11 cellular contexts compared by ENCODE assay signal in the genomic region with DNA sequence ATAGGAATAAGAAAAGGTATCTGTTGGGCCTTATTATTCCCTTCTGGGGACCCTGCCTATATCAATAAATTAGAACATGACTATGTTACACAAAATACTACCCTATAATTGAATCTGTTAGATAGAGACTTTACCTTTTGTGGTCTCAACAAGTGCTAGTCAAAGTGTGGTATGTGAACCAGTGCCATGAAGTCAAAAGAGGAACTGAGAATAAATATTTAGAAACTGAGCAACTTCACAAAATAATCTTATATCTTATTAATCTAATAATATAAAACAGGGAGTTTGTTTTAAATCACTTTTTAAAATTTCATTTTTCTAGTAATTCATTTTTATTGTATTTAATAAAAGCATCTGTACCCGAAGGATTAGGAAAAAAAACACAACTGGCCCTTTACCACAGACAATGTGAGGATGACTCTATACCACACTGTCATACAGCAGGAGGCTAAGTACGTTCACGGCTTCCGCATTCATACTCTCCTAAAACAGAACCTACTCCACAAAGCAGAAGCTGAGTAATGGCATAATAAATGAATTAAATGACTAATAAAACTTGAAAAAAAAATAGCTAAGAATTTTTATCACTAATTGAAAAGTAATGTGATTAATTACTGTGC. TPM values are rescaled to one million over a fixed set of nuclear protein-coding genes. Genes with fewer than 3 reads are reported as not detected.
A peak's percentile ranks its signal among the peaks of the same experiment; 100 is the strongest.
DNase-seq lines count a peak whose midpoint lies in the region; ATAC-seq and TF ChIP-seq lines count a peak whose summit lies in the region.
"Had no signal": no experiment of that assay in that cellular context is flagged by ENCODE, and none has a peak within 500 bp of the region (broad histone marks: within the 10 kb centered on the region; RNA-seq: fewer than 3 reads in every experiment).

No MANE protein-coding gene starts in this region.

- no peak overlapping the region for H3K27ac ChIP-seq in MM.1S (ENCODE audit: low read length)
- H3K27ac ChIP-seq in H9 (ENCODE audit: insufficient read length, low read depth, low read length), result no peak overlapping the region
- no peak overlapping the region for H3K27ac ChIP-seq in esophagus muscularis mucosa (replicated peaks in 1 of 4)

- no peak overlapping the region for H3K18ac ChIP-seq in H9 (ENCODE audit: insufficient read length, low read depth, low read length)

- no peak overlapping the region for H3K4ac ChIP-seq in H9 (ENCODE audit: low read depth, low read length)

- H3K27me3 Mint-ChIP-seq in H9 (ENCODE audit: low read depth), result no peaks in the 10 kb centered on the region

- H2AK5ac ChIP-seq in H9 (ENCODE audit: insufficient read length, low read length), result no peak overlapping the region

- H3K36me3 ChIP-seq in GM06990 (ENCODE audit: control insufficient read depth, insufficient read depth, low read length) (no peaks in the 10 kb centered on the region; the same call in none of the 2 replicates), MM.1S (replicated peaks; ENCODE audit: insufficient read depth, low read length) (no peaks in the 10 kb centered on the region; the same call in 1 of the 2 replicates), esophagus muscularis mucosa (peaks cover 24 to 87% (median 55%) of the 10 kb centered on the region in 4 donors)

- TF ChIP-seq POLR2A in esophagus muscularis mucosa (IDR thresholded peaks at IDR 0.05; ENCODE audit: low read depth), result no peak

- no peak for TF ChIP-seq EP300 in esophagus muscularis mucosa (IDR thresholded peaks at IDR 0.05)

- WGBS in H9 (ENCODE audit: extremely low coverage, insufficient read length, low lambda C conversion rate), result no CpG with 5 or more reads among the region's 4 CpGs
- WGBS in esophagus muscularis mucosa, result 89% methylated on average over 4 of the region's 4 CpGs

- no peak overlapping the region for H4K91ac ChIP-seq in H9 (ENCODE audit: insufficient read length, low read depth, low read length)

- no peaks in the 10 kb centered on the region for H3K9me2 ChIP-seq in MM.1S (replicated peaks; ENCODE audit: insufficient read depth, low read length)

- no peak overlapping the region for H3K56ac ChIP-seq in H9 (ENCODE audit: insufficient read length, low read depth, low read length)

- no peak overlapping the region for H3T11ph ChIP-seq in H9 (ENCODE audit: low read length)

- no peak overlapping the region for H4K8ac ChIP-seq in H9 (replicated peaks; ENCODE audit: insufficient read length, low read depth, low read length)

- no peak overlapping the region for H2AFZ ChIP-seq in MM.1S (ENCODE audit: low read length)
- no peak overlapping the region for H2AFZ ChIP-seq in H9 (ENCODE audit: low read length)

- H3K9ac ChIP-seq in MM.1S (ENCODE audit: low read length) (no peak overlapping the region), H9 (ENCODE audit: extremely low read depth, insufficient read length, low read length) (no peak overlapping the region)

- H3K36me3 Mint-ChIP-seq in H9 (ENCODE audit: insufficient read depth in 1 of 3, low read depth in 3 of 3), result peaks cover 70 to 91% (median 87%) of the 10 kb centered on the region in 3 experiments

- H3K4me1 ChIP-seq in MM.1S (ENCODE audit: low read length) (0 out of 2 replicates have a peak, but pooled peaks cover 4% of the 10 kb centered on the region), H9 (ENCODE audit: insufficient read depth, low read length) (no peaks in the 10 kb centered on the region), esophagus muscularis mucosa (no peaks in the 10 kb centered on the region)

- no peak overlapping the region for H2BK120ac ChIP-seq in H9 (ENCODE audit: low read depth, low read length, poor library complexity, severe bottlenecking)

- no peak overlapping the region for H3K23ac ChIP-seq in H9 (ENCODE audit: insufficient read length, low read depth, low read length)

- TF ChIP-seq CTCF in GM06990 (IDR thresholded peaks at IDR 0.05; ENCODE audit: insufficient read depth, low read length, poor library complexity, severe bottlenecking) (no peak), MM.1S (IDR thresholded peaks at IDR 0.05; ENCODE audit: low read length) (no peak), H9 (conservative IDR thresholded peaks at IDR 0.05) (no peak), esophagus muscularis mucosa (IDR thresholded peaks at IDR 0.05) (no peak)

- H4K20me1 ChIP-seq in MM.1S (ENCODE audit: insufficient read depth, low read length), result no peaks in the 10 kb centered on the region
- no peaks in the 10 kb centered on the region for H4K20me1 ChIP-seq in H9 (ENCODE audit: control insufficient read depth, insufficient read depth, insufficient read length)

- H2BK5ac ChIP-seq in H9 (ENCODE audit: insufficient read length, low read length), result no peak overlapping the region

- H4K5ac ChIP-seq in H9 (ENCODE audit: insufficient read length, low read depth, low read length), result no peak overlapping the region

- no peaks in the 10 kb centered on the region for H3K79me1 ChIP-seq in H9 (ENCODE audit: insufficient read depth, low read depth, low read length, poor library complexity, severe bottlenecking)

- intact Hi-C loops in esophagus muscularis mucosa (cut with DNase I), result no loop called here

- no peaks in the 10 kb centered on the region for H3K23me2 ChIP-seq in H9 (ENCODE audit: insufficient read length, low read depth, low read length, poor library complexity, severe bottlenecking)

- no peak overlapping the region for H3K4me3 Mint-ChIP-seq in H9

- H3K4me1 Mint-ChIP-seq in H9, result no peaks in the 10 kb centered on the region

- H2BK15ac ChIP-seq in H9 (ENCODE audit: low read depth, low read length), result no peak overlapping the region

- H3K4me2 ChIP-seq in MM.1S (ENCODE audit: low read depth, low read length) (no peak overlapping the region), H9 (ENCODE audit: insufficient read depth, insufficient read length, low read length) (no peak overlapping the region)

- ATAC-seq in GM19395 (IDR thresholded peaks at IDR 0.05; ENCODE audit: unreplicated experiment) (peak; percentile 99), HG02938 (IDR thresholded peaks at IDR 0.05; ENCODE audit: unreplicated experiment) (peak; percentile 99)
- ATAC-seq: right cardiac atrium had no signal

- H3K79me2 ChIP-seq in MM.1S (ENCODE audit: low read length) (no peaks in the 10 kb centered on the region), H9 (ENCODE audit: insufficient read depth, low read length) (no peaks in the 10 kb centered on the region)

- H3K27me3 ChIP-seq in GM06990 (replicated peaks; ENCODE audit: control insufficient read depth, insufficient read depth, low read length), result no peaks in the 10 kb centered on the region
- no peaks in the 10 kb centered on the region for H3K27me3 ChIP-seq in MM.1S (replicated peaks; ENCODE audit: insufficient read depth, low read length)
- no peaks in the 10 kb centered on the region for H3K27me3 ChIP-seq in H9 (ENCODE audit: insufficient read depth, low read length)
- no peaks in the 10 kb centered on the region for H3K27me3 ChIP-seq in esophagus muscularis mucosa

- H3K9me3 ChIP-seq in MM.1S (replicated peaks; ENCODE audit: insufficient read depth, low read length), result no peaks in the 10 kb centered on the region
- H3K9me3 ChIP-seq in H9 (ENCODE audit: control insufficient read depth, low read depth, low read length), result peaks cover 16% of the 10 kb centered on the region
- peaks cover 0 to 15% (median 9%) of the 10 kb centered on the region in 4 donors for H3K9me3 ChIP-seq in esophagus muscularis mucosa

- no peaks in the 10 kb centered on the region for H3F3A ChIP-seq in MM.1S (ENCODE audit: insufficient read depth, low read length)

- H3K14ac ChIP-seq in H9 (ENCODE audit: insufficient read depth, low read length), result no peak overlapping the region

- peaks cover 20 to 29% of the 10 kb centered on the region in 2 experiments for H3K9me3 Mint-ChIP-seq in H9

- DNase-seq in GM06990 (ENCODE audit: extremely low read depth, insufficient read length) (peak; percentile 36), MM.1S (peak; percentile 7), NCI-H1436 treated with DMSO at 0.1 percent for 48 hours (lab: John Stamatoyannopoulos, UW) (no peak), H9 (no peak), esophagus muscularis mucosa (ENCODE audit: extremely low spot score) (no peak), COLO829 (ENCODE audit: low spot score) (no peak)
- DNase-seq: amygdala, KG1, right cardiac atrium had no signal

- H3K27ac Mint-ChIP-seq in H9, result no peak overlapping the region

- H3K4me3 ChIP-seq in GM06990 (replicated peaks; ENCODE audit: low read depth, low read length) (no peak overlapping the region), MM.1S (ENCODE audit: low read length) (no peak overlapping the region), esophagus muscularis mucosa (no peak overlapping the region)

- no peak overlapping the region for H2BK12ac ChIP-seq in H9 (ENCODE audit: insufficient read length, low read depth, low read length)

- H2BK20ac ChIP-seq in H9 (ENCODE audit: low read depth, low read length, poor library complexity, severe bottlenecking), result no peak overlapping the region

RNA-seq across cellular contexts. Expression of gene SEC23A, which starts 42.1 kb away (rescaled TPM):
- 47.9 and 55.3 TPM in 2 replicates for total RNA-seq in H9 (2021)
- 100 to 1,000 TPM; 181 to 222 (median 203) TPM for total RNA-seq in esophagus muscularis mucosa

RNA-seq across cellular contexts. Expression of gene GEMIN2, which starts 53.2 kb away (rescaled TPM):
- total RNA-seq in H9 (2021), result 36.3 and 39.1 TPM in 2 replicates
- total RNA-seq in esophagus muscularis mucosa, result 10 to 100 TPM; 13.7 to 20.1 (median 17.7) TPM

Comparison
In these comparisons a context has a peak if more than half of its experiments do, and no peak if none do; other contexts are left out.
1. DNase-seq: peak in GM06990 (single experiment) and MM.1S (single experiment); none in NCI-H1436 treated with DMSO at 0.1 percent for 48 hours (single experiment), H9 (single experiment), esophagus muscularis mucosa (single experiment) and COLO829 (single experiment).